17 cellular contexts compared by ENCODE assay signal in the genomic region with DNA sequence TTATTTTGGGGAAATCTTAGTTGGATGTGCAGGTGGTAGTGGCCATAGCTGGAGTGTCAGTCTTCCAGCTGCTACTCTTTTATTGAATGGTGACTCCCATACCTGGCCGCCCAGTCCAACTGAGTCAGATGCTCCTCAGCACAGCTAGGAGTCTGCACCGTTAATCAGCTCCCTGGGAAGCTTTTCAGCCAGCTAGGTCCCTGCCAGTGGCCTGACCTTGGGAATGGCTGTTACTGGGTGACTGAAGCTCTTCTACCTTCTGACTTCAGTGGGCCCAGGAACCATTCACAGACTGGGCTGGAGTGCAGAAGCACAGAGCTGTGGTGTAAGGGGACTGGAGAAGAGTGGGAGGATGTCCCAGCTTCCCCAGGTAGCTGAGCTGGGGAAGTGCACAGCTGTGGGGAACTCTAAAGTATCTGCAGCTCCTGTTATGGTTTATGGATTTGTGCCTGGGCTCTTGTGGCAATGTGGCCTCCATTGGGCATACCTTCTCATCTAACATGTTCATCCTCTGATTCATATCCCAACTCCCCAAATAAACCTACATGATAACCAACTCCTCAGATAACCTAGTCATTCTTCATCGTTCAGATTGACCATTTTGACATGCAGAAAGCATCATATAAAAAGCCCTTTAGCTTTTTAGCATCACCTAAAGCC. TPM values are rescaled to one million over a fixed set of nuclear protein-coding genes. Genes with fewer than 3 reads are reported as not detected.
A peak's percentile ranks its signal among the peaks of the same experiment; 100 is the strongest.
DNase-seq lines count a peak whose midpoint lies in the region; ATAC-seq, FAIRE-seq and TF ChIP-seq lines count a peak whose summit lies in the region.
"Had no signal": no experiment of that assay in that cellular context is flagged by ENCODE, and none has a peak within 500 bp of the region (broad histone marks: within the 10 kb centered on the region; RNA-seq: fewer than 3 reads in every experiment).

No MANE protein-coding gene starts in this region.

- no peaks in the 10 kb centered on the region for H3K27me3 ChIP-seq in CD8-positive, alpha-beta T cell (ENCODE audit: insufficient read depth, low read length)
- H3K27me3 ChIP-seq in bronchial epithelial cell (ENCODE audit: control insufficient read depth, insufficient read depth, low read length) (no peaks in the 10 kb centered on the region), trophoblast cell (ENCODE audit: insufficient read depth, low read length) (no peaks in the 10 kb centered on the region)
- H3K27me3 ChIP-seq: Peyer's patch had no signal

- no peak overlapping the region for H2BK5ac ChIP-seq in trophoblast cell (ENCODE audit: low read depth, low read length, poor library complexity)

- no peak overlapping the region for H3K23ac ChIP-seq in trophoblast cell (ENCODE audit: low read length)

- FAIRE-seq in bronchial epithelial cell (lab: Jason Lieb, UNC), result peak; percentile 73
- no peak for FAIRE-seq in GM12892 (lab: Jason Lieb, UNC)
- FAIRE-seq: G401.6, GM12891 had no signal

- H3K27ac ChIP-seq in CD8-positive, alpha-beta T cell (ENCODE audit: low read depth, low read length), result no peak overlapping the region
- H3K27ac ChIP-seq in trophoblast cell (ENCODE audit: low read depth, low read length), result no peak overlapping the region
- H3K27ac ChIP-seq: Peyer's patch had no signal

- TF ChIP-seq POLR2A in GM12892 (IDR thresholded peaks at IDR 0.05; ENCODE audit: low read depth, low read length), result no peak

- no peak overlapping the region for H2AK5ac ChIP-seq in trophoblast cell (ENCODE audit: low read length)

- no peak overlapping the region for H3K4me3 ChIP-seq in CD8-positive, alpha-beta T cell (ENCODE audit: low read depth, low read length)
- H3K4me3 ChIP-seq in bronchial epithelial cell (ENCODE audit: low read depth, low read length) (no peak overlapping the region), trophoblast cell (ENCODE audit: low read depth, low read length) (no peak overlapping the region)
- H3K4me3 ChIP-seq: Peyer's patch had no signal

- H3K4me1 Mint-ChIP-seq in activated CD4-positive, alpha-beta memory T cell treated with anti-CD3 and anti-CD28 coated beads for 36 hours (ENCODE audit: low read depth), result peaks cover 37% of the 10 kb centered on the region
- H3K4me1 Mint-ChIP-seq in activated CD4-positive, alpha-beta memory T cell treated with anti-CD3 and anti-CD28 coated beads, Interleukin-2, amount 10 ng/mL, durations not matched to agents 7 days and 5 days, result peaks cover 18% of the 10 kb centered on the region
- peaks cover 81% of the 10 kb centered on the region for H3K4me1 Mint-ChIP-seq in CD8-positive, alpha-beta T cell (ENCODE audit: low read depth)

- H3K36me3 ChIP-seq in CD8-positive, alpha-beta T cell (ENCODE audit: insufficient read depth, low read length), result peaks cover 45% of the 10 kb centered on the region
- H3K36me3 ChIP-seq in bronchial epithelial cell (ENCODE audit: control insufficient read depth, insufficient read depth, low read length) (peaks cover 19% of the 10 kb centered on the region), trophoblast cell (ENCODE audit: control insufficient read depth in 1 of 2, insufficient read depth in 2 of 2, low read length in 2 of 2) (peaks cover 35 to 48% of the 10 kb centered on the region in 2 experiments)

- H3K27ac Mint-ChIP-seq in activated CD4-positive, alpha-beta memory T cell treated with anti-CD3 and anti-CD28 coated beads for 36 hours, result peak overlapping the region; percentile 59
- no peak overlapping the region for H3K27ac Mint-ChIP-seq in activated CD4-positive, alpha-beta memory T cell treated with anti-CD3 and anti-CD28 coated beads, Interleukin-2, amount 10 ng/mL, durations not matched to agents 7 days and 5 days
- peak overlapping the region; percentile 81 for H3K27ac Mint-ChIP-seq in CD8-positive, alpha-beta T cell

- peak overlapping the region; percentile 17 for H3K18ac ChIP-seq in trophoblast cell (ENCODE audit: low read length)

- no peak overlapping the region for H3K9ac ChIP-seq in trophoblast cell (ENCODE audit: low read length)

- no peak for TF ChIP-seq CTCF in CD8-positive, alpha-beta T cell (IDR thresholded peaks at IDR 0.05)
- TF ChIP-seq CTCF in bronchial epithelial cell (IDR thresholded peaks at IDR 0.05; ENCODE audit: insufficient read depth, low read length, severe bottlenecking), result no peak

- no peaks in the 10 kb centered on the region for H3K79me2 ChIP-seq in trophoblast cell (ENCODE audit: control insufficient read depth, insufficient read depth, low read length, poor library complexity)

- H4K8ac ChIP-seq in trophoblast cell (ENCODE audit: low read depth, low read length), result no peak overlapping the region

- H2BK120ac ChIP-seq in trophoblast cell (ENCODE audit: insufficient read depth, low read length, poor library complexity), result no peak overlapping the region

- peaks cover 47% of the 10 kb centered on the region for H3K4me1 ChIP-seq in CD8-positive, alpha-beta T cell (ENCODE audit: insufficient read depth, low read length)
- H3K4me1 ChIP-seq in trophoblast cell (ENCODE audit: control insufficient read depth in 1 of 2, insufficient read depth in 2 of 2, low read length in 2 of 2), result peaks cover 3 to 7% of the 10 kb centered on the region in 2 experiments

- H4K91ac ChIP-seq in trophoblast cell (ENCODE audit: low read depth, low read length), result no peak overlapping the region

- no peaks in the 10 kb centered on the region for H3K9me3 ChIP-seq in CD8-positive, alpha-beta T cell (ENCODE audit: low read length)
- no peaks in the 10 kb centered on the region for H3K9me3 ChIP-seq in trophoblast cell (ENCODE audit: insufficient read depth, low read depth, low read length)
- H3K9me3 ChIP-seq: Peyer's patch had no signal

- no peak for DNase-seq in activated CD4-positive, alpha-beta memory T cell treated with anti-CD3 and anti-CD28 coated beads for 36 hours
- no peak for DNase-seq in activated CD4-positive, alpha-beta memory T cell treated with anti-CD3 and anti-CD28 coated beads, Interleukin-2, amount 10 ng/mL, durations not matched to agents 7 days and 5 days
- DNase-seq in CD8-positive, alpha-beta T cell, result no peak
- no peak for DNase-seq in bronchial epithelial cell (ENCODE audit: low read depth)
- DNase-seq in trophoblast cell, result no peak
- DNase-seq in DMS153 treated with DMSO at 0.1 percent for 48 hours (lab: John Stamatoyannopoulos, UW; ENCODE audit: unreplicated experiment), result no peak
- DNase-seq in D341Med (ENCODE audit: low spot score), result no peak
- no peak for DNase-seq in GM12892 (ENCODE audit: insufficient read length)
- DNase-seq: C1 segment of cervical spinal cord, DMS79 treated with DMSO at 0.1 percent for 48 hours, GOT3, IMR-90, NCI-H2029, NCI-H2171 treated with DMSO at 0.1 percent for 48 hours, Peyer's patch had no signal

- no CpG with 5 or more reads among the region's 3 CpGs for whole genome bisulfite sequencing in trophoblast cell (ENCODE audit: extremely low coverage, insufficient coverage, insufficient read length)

- CTCF ChIA-PET in activated CD4-positive, alpha-beta memory T cell treated with anti-CD3 and anti-CD28 coated beads for 36 hours (lab: Charles Lee), result interaction anchor here (1.3 to 2.5 kb wide), 3 partner anchors 9 to 56 kb away, joined by 5 to 12 read pairs (median 8); no protein-coding TSS in a partner anchor
- CTCF ChIA-PET in activated CD4-positive, alpha-beta memory T cell treated with anti-CD3 and anti-CD28 coated beads, Interleukin-2, amount 10 ng/mL, durations not matched to agents 7 days and 5 days (lab: Charles Lee), result no interaction called here
- CTCF ChIA-PET in CD8-positive, alpha-beta T cell (lab: Charles Lee), result interaction anchor here (0.8 to 0.9 kb wide), 2 partner anchors 12 to 57 kb away, joined by 3 read pairs; no protein-coding TSS in a partner anchor

- peaks cover 39% of the 10 kb centered on the region for H3K36me3 Mint-ChIP-seq in activated CD4-positive, alpha-beta memory T cell treated with anti-CD3 and anti-CD28 coated beads for 36 hours
- peaks cover 71% of the 10 kb centered on the region for H3K36me3 Mint-ChIP-seq in activated CD4-positive, alpha-beta memory T cell treated with anti-CD3 and anti-CD28 coated beads, Interleukin-2, amount 10 ng/mL, durations not matched to agents 7 days and 5 days (ENCODE audit: low read depth)
- peaks cover 84% of the 10 kb centered on the region for H3K36me3 Mint-ChIP-seq in CD8-positive, alpha-beta T cell

- POLR2A ChIA-PET in activated CD4-positive, alpha-beta memory T cell treated with anti-CD3 and anti-CD28 coated beads for 36 hours (lab: Charles Lee), result interaction anchor here (1.1 kb wide), 1 partner anchor 14 kb away, joined by 5 read pairs; a partner anchor contains a TSS
- POLR2A ChIA-PET in activated CD4-positive, alpha-beta memory T cell treated with anti-CD3 and anti-CD28 coated beads, Interleukin-2, amount 10 ng/mL, durations not matched to agents 7 days and 5 days (lab: Charles Lee), result interaction anchor here (0.7 to 2.3 kb wide), 3 partner anchors 9 to 14 kb away, joined by 3 to 11 read pairs (median 4); a partner anchor contains a TSS
- POLR2A ChIA-PET in CD8-positive, alpha-beta T cell (lab: Charles Lee), result interaction anchor here (2.5 kb wide), 1 partner anchor 15 kb away, joined by 13 read pairs; a partner anchor contains a TSS

- H3K9me3 Mint-ChIP-seq in activated CD4-positive, alpha-beta memory T cell treated with anti-CD3 and anti-CD28 coated beads for 36 hours, result no peaks in the 10 kb centered on the region
- no peaks in the 10 kb centered on the region for H3K9me3 Mint-ChIP-seq in activated CD4-positive, alpha-beta memory T cell treated with anti-CD3 and anti-CD28 coated beads, Interleukin-2, amount 10 ng/mL, durations not matched to agents 7 days and 5 days
- H3K9me3 Mint-ChIP-seq in CD8-positive, alpha-beta T cell, result no peaks in the 10 kb centered on the region

- H2AFZ ChIP-seq in trophoblast cell (ENCODE audit: insufficient read depth, low read length, poor library complexity), result no peak overlapping the region

- H3K79me1 ChIP-seq in trophoblast cell (ENCODE audit: low read length), result no peaks in the 10 kb centered on the region

- H4K12ac ChIP-seq in trophoblast cell (ENCODE audit: low read depth, low read length), result no peak overlapping the region

- no peak for ATAC-seq in CD8-positive, alpha-beta T cell

- intact Hi-C loops in activated CD4-positive, alpha-beta memory T cell treated with anti-CD3 and anti-CD28 coated beads for 36 hours (cut with micrococcal nuclease), result no loop called here
- intact Hi-C loops in CD8-positive, alpha-beta T cell (cut with DNase I, micrococcal nuclease), result no loop called here

- no peak overlapping the region for H3K14ac ChIP-seq in trophoblast cell (ENCODE audit: low read length)

- H3K27me3 Mint-ChIP-seq in activated CD4-positive, alpha-beta memory T cell treated with anti-CD3 and anti-CD28 coated beads for 36 hours, result no peaks in the 10 kb centered on the region
- H3K27me3 Mint-ChIP-seq in activated CD4-positive, alpha-beta memory T cell treated with anti-CD3 and anti-CD28 coated beads, Interleukin-2, amount 10 ng/mL, durations not matched to agents 7 days and 5 days, result no peaks in the 10 kb centered on the region
- no peaks in the 10 kb centered on the region for H3K27me3 Mint-ChIP-seq in CD8-positive, alpha-beta T cell (ENCODE audit: low read depth)

- no peak overlapping the region for H2BK12ac ChIP-seq in trophoblast cell (ENCODE audit: low read length)

- H3K4me3 Mint-ChIP-seq in activated CD4-positive, alpha-beta memory T cell treated with anti-CD3 and anti-CD28 coated beads for 36 hours, result no peak overlapping the region
- no peak overlapping the region for H3K4me3 Mint-ChIP-seq in activated CD4-positive, alpha-beta memory T cell treated with anti-CD3 and anti-CD28 coated beads, Interleukin-2, amount 10 ng/mL, durations not matched to agents 7 days and 5 days
- H3K4me3 Mint-ChIP-seq in CD8-positive, alpha-beta T cell, result no peak overlapping the region

- no peak overlapping the region for H3K4ac ChIP-seq in trophoblast cell (ENCODE audit: low read depth, low read length)

- no peak overlapping the region for H3K4me2 ChIP-seq in trophoblast cell (ENCODE audit: low read length)

RNA-seq across cellular contexts. Expression of a gene that starts 14.0 kb away (rescaled TPM):
- 100 to 1,000 TPM; 122 to 127 TPM for total RNA-seq in activated CD4-positive, alpha-beta memory T cell treated with anti-CD3 and anti-CD28 coated beads for 36 hours
- 100 to 1,000 TPM; 118 to 125 TPM for total RNA-seq in activated CD4-positive, alpha-beta memory T cell treated with anti-CD3 and anti-CD28 coated beads, Interleukin-2, amount 10 ng/mL, durations not matched to agents 7 days and 5 days
- total RNA-seq in CD8-positive, alpha-beta T cell, result 100 to 1,000 TPM; 138 to 141 TPM
- total RNA-seq in bronchial epithelial cell, result 96.3 and 104 TPM in 2 replicates
- polyA plus RNA-seq in trophoblast cell (2013), result 69.9 and 71.0 TPM in 2 replicates
- 61.6 TPM for polyA plus RNA-seq in GM12892 (2012; ENCODE audit: missing spikeins)

RNA-seq across cellular contexts. Expression of a gene that starts 27.8 kb away (rescaled TPM):
- 10 to 100 TPM; 27.3 to 27.5 TPM for total RNA-seq in activated CD4-positive, alpha-beta memory T cell treated with anti-CD3 and anti-CD28 coated beads for 36 hours
- total RNA-seq in activated CD4-positive, alpha-beta memory T cell treated with anti-CD3 and anti-CD28 coated beads, Interleukin-2, amount 10 ng/mL, durations not matched to agents 7 days and 5 days, result 10 to 100 TPM; 22.8 to 22.9 TPM
- 10 to 100 TPM; 12.5 TPM for total RNA-seq in CD8-positive, alpha-beta T cell
- 20.0 and 23.2 TPM in 2 replicates for total RNA-seq in bronchial epithelial cell
- polyA plus RNA-seq in trophoblast cell (2013), result 21.5 and 21.7 TPM in 2 replicates
- 1.7 TPM for polyA plus RNA-seq in GM12892 (2012; ENCODE audit: missing spikeins)
